In the genomic region with DNA sequence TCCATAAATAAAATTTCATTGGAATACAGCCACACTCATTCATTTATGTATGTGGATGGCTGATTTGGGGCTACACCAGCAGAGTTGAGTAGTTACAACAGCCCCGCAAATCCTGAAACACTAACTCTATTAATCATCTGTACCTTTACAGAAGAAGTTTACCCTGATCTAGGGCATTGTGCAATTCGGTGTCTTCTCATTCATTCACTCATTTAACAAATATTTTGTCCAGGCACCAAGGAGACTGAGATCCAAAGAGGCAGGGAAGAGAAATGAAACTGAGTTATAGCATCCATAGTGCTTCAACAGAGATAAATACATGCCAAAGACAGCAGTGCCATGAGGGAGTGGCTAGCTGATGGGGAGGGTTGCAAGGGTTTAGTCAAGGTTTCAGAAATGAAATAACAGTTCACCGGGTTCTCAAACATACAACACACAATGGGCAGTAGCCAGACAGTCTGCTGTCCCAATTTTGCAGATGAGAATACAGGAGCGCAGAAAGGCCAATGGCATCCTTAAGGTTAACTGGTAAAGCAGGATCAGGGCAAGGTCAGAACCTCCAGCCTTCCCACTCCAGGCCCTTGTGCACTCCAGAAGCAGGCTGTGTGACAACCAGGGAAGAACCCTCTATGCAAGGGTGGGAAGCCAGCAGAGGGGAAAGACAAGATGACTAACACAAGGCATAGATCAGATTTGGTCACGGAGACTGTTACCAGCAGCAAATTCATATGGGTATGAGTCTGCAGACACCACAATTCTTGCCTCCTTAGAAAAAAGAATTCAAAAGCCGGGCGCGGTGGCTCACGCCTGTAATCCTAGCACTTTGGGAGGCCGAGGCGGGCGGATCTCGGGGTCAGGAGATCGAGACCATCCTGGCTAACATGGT, we compare ENCODE assay signal across 20 cellular contexts. TPM values are rescaled to one million over a fixed set of nuclear protein-coding genes. Genes with fewer than 3 reads are reported as not detected.
DNase-seq lines count a peak whose midpoint lies in the region; ATAC-seq, FAIRE-seq and TF ChIP-seq lines count a peak whose summit lies in the region.
"Had no signal": no experiment of that assay in that cellular context is flagged by ENCODE, and none has a peak within 500 bp of the region (broad histone marks: within the 10 kb centered on the region; RNA-seq: fewer than 3 reads in every experiment).

No MANE protein-coding gene starts in this region.

- no TSS peak for BruUV-seq in mammary epithelial cell (replicated peaks; lab: Mats Ljungman, UMichigan)

- dilution Hi-C loops in mammary epithelial cell (cut with HindIII; ENCODE audit: low sequenced_read_pairs) = loop anchor here (25.0 kb wide), 1 partner anchor 258 kb away; the partner anchor contains the start of gene SLC36A4

- H2AFZ ChIP-seq in mammary epithelial cell (ENCODE audit: low read depth, low read length) = no peak overlapping the region
- H2AFZ ChIP-seq: PC-9 had no signal

- in situ Hi-C loops in mammary epithelial cell (cut with MboI; ENCODE audit: low sequenced_read_pairs in 2 of 2) = loop anchor here (10.0 to 25.0 kb wide), 3 partner anchors 233 to 708 kb away; no protein-coding TSS in a partner anchor

- intact Hi-C loops in mammary epithelial cell (cut with micrococcal nuclease) = no loop called here

- H3K9ac ChIP-seq in mammary epithelial cell (ENCODE audit: insufficient read depth, low read length) = no peak overlapping the region

- H3K4me2 ChIP-seq in mammary epithelial cell (ENCODE audit: insufficient read depth, low read depth, low read length) = no peak overlapping the region
- H3K4me2 ChIP-seq: PC-9 had no signal

- no peaks in the 10 kb centered on the region for H3K79me2 ChIP-seq in mammary epithelial cell (ENCODE audit: insufficient read depth, low read length)

- H3K9me3 ChIP-seq in mammary epithelial cell (replicated peaks; ENCODE audit: insufficient read depth, low read length) = peaks cover 4% of the 10 kb centered on the region

- TF ChIP-seq CTCF in GM12865 (IDR thresholded peaks at IDR 0.05; ENCODE audit: insufficient read depth, low read depth, low read length, missing control alignments) = no peak
- TF ChIP-seq CTCF in mammary epithelial cell (conservative IDR thresholded peaks at IDR 0.05 in 1 of 2, IDR thresholded peaks at IDR 0.05 in 1 of 2; ENCODE audit: extremely low read depth in 1 of 2, insufficient read depth in 1 of 2, low read depth in 1 of 2, low read length in 2 of 2) = no peak

- no peak for FAIRE-seq in HTR-8/SVneo (lab: Jason Lieb, UNC)

- 83% methylated on average over 10 of the region's 14 CpGs for WGBS in mammary epithelial cell (ENCODE audit: low coverage, missing lambda C conversion rate)

- H3K4me1 ChIP-seq in mammary epithelial cell (ENCODE audit: insufficient read depth, low read length) = no peaks in the 10 kb centered on the region

- H3K4me3 ChIP-seq in GM12865 (ENCODE audit: low read depth, low read length) = no peak overlapping the region
- no peak overlapping the region for H3K4me3 ChIP-seq in mammary epithelial cell (replicated peaks in 1 of 3; ENCODE audit: insufficient read depth in 1 of 3, low read depth in 2 of 3, low read length in 3 of 3)
- H3K4me3 ChIP-seq: PC-9, SK-N-MC had no signal

- ATAC-seq in HG03565 (IDR thresholded peaks at IDR 0.05; ENCODE audit: unreplicated experiment) = peak; percentile 79
- no peak for ATAC-seq in HG03442 (IDR thresholded peaks at IDR 0.05; ENCODE audit: unreplicated experiment)
- no peak for ATAC-seq in GM21528 (IDR thresholded peaks at IDR 0.05; ENCODE audit: low FRiP score, unreplicated experiment)
- ATAC-seq: Right ventricle myocardium inferior had no signal

- no peaks in the 10 kb centered on the region for H3K36me3 ChIP-seq in mammary epithelial cell (ENCODE audit: insufficient read depth, low read length)

- H4K20me1 ChIP-seq in mammary epithelial cell (ENCODE audit: insufficient read depth, low read length) = no peaks in the 10 kb centered on the region

- H3K27me3 ChIP-seq in mammary epithelial cell (ENCODE audit: insufficient read depth, low read length) = no peaks in the 10 kb centered on the region

- DNase-seq in GM12865 (ENCODE audit: low read depth) (peak; percentile 41), mammary epithelial cell (peak; percentile 57), renal cortical epithelial cell (ENCODE audit: low read depth) (peak; percentile 19), cerebellar cortex (ENCODE audit: low spot score) (no peak), HTR-8/SVneo (ENCODE audit: insufficient read length, low spot score) (no peak)
- DNase-seq: ACHN; CD4-positive, CD25-positive, alpha-beta regulatory T cell; GOT3; KBM-7; NCI-H1436 treated with DMSO at 0.1 percent for 48 hours; NCI-H2081 treated with DMSO at 0.1 percent for 48 hours; NCI-H510A treated with DMSO at 0.1 percent for 48 hours; NCI-H82; PC-9; T-helper 1 cell had no signal

- CTCF ChIA-PET in mammary epithelial cell (lab: Charles Lee; ENCODE audit: low non-redundant PET) = no interaction called here

- no peak overlapping the region for H3K27ac ChIP-seq in mammary epithelial cell (ENCODE audit: insufficient read depth, low read depth, low read length)
- H3K27ac ChIP-seq: PC-9, SK-N-MC had no signal

RNA-seq across cellular contexts. Expression of gene MTNR1B, which starts 40.0 kb away (rescaled TPM):
- total RNA-seq in mammary epithelial cell (not detected), renal cortical epithelial cell (not detected in 2 replicates)
- polyA plus RNA-seq in mammary epithelial cell = not detected
- polyA minus RNA-seq in mammary epithelial cell = not detected
- total RNA-seq: CD4-positive, CD25-positive, alpha-beta regulatory T cell; PC-9; Right ventricle myocardium inferior had no signal
- polyA plus RNA-seq: CD4-positive, CD25-positive, alpha-beta regulatory T cell had no signal

Comparison
In these comparisons a context has a peak if more than half of its experiments do, and no peak if none do; other contexts are left out.
1. DNase-seq: peak in GM12865 (single experiment), mammary epithelial cell (single experiment) and renal cortical epithelial cell (single experiment); none in cerebellar cortex (single experiment) and HTR-8/SVneo (single experiment).